16 cellular contexts compared by ENCODE assay signal in genomic region chr5:111589320-111589719, GRCh38.
A peak's percentile ranks its signal among the peaks of the same experiment; 100 is the strongest.
DNase-seq lines count a peak whose midpoint lies in the region; ATAC-seq and TF ChIP-seq lines count a peak whose summit lies in the region.
"Had no signal": no experiment of that assay in that cellular context is flagged by ENCODE, and none has a peak within 500 bp of the region (broad histone marks: within the 10 kb centered on the region; RNA-seq: fewer than 3 reads in every experiment).

No MANE protein-coding gene starts in this region.

- H3K27me3 ChIP-seq in right atrium auricular region: no peaks in the 10 kb centered on the region
- H3K27me3 ChIP-seq: BLaER1 had no signal

- no peak overlapping the region for H3K27ac ChIP-seq in right atrium auricular region
- H3K27ac ChIP-seq: BLaER1, C4-2B had no signal

- DNase-seq in left ventricle myocardium superior (no peak), right atrium auricular region (ENCODE audit: low spot score) (no peak), fibroblast of the aortic adventitia (ENCODE audit: low read depth) (peak; percentile 41), HPDE6-E6E7 (ENCODE audit: extremely low spot score) (no peak)
- DNase-seq: Caco-2; CD4-positive, CD25-positive, alpha-beta regulatory T cell; CD8-positive, alpha-beta T cell; DMS153; DND-41; GOT3; HFFc6 had no signal

- intact Hi-C loops in left ventricle myocardium superior (cut with micrococcal nuclease): no loop called here

- TF ChIP-seq POLR2A in GM18505 (IDR thresholded peaks at IDR 0.05; ENCODE audit: borderline replicate concordance, extremely low read depth, insufficient read depth, insufficient read length): no peak

- no peak for TF ChIP-seq CTCF in right atrium auricular region (IDR thresholded peaks at IDR 0.05)
- no peak for TF ChIP-seq CTCF in fibroblast of the aortic adventitia (IDR thresholded peaks at IDR 0.05; ENCODE audit: insufficient read depth, low read length)

- ATAC-seq in left ventricle myocardium superior: peak; percentile 39
- no peak for ATAC-seq in SK-N-SH treated with all-trans-retinoic acid at 6 μM for 48 hours
- ATAC-seq in GM18505 (IDR thresholded peaks at IDR 0.05; ENCODE audit: unreplicated experiment): no peak
- ATAC-seq: CD8-positive, alpha-beta T cell had no signal

- no peaks in the 10 kb centered on the region for H3K36me3 ChIP-seq in right atrium auricular region
- H3K36me3 ChIP-seq: BLaER1, HAP-1 had no signal

- H3K4me1 ChIP-seq in right atrium auricular region: no peaks in the 10 kb centered on the region
- H3K4me1 ChIP-seq: BLaER1, HAP-1 had no signal

- H3K9me3 ChIP-seq in right atrium auricular region: no peaks in the 10 kb centered on the region
- H3K9me3 ChIP-seq: BLaER1, Caco-2, HAP-1 had no signal

- H3K4me3 ChIP-seq in right atrium auricular region (no peak overlapping the region), fibroblast of the aortic adventitia (ENCODE audit: low read depth, low read length) (no peak overlapping the region)
- H3K4me3 ChIP-seq: BLaER1, HAP-1 had no signal

TF ChIP-seq in SK-N-SH treated with all-trans-retinoic acid at 6 μM for 48 hours, 23 proteins besides CTCF, POLR2A, EP300 and RAD21:
- TF ChIP-seq PATZ1 (CRISPR knock-in tag; IDR thresholded peaks at IDR 0.05; ENCODE audit: borderline replicate concordance): no peak
- TF ChIP-seq ARNTL (CRISPR knock-in tag; IDR thresholded peaks at IDR 0.05; ENCODE audit: borderline replicate concordance, low read depth): no peak
- no peak for TF ChIP-seq GLIS3 (CRISPR knock-in tag; IDR thresholded peaks at IDR 0.05)
- peak; percentile 51; the same call in 1 of the 2 replicates for TF ChIP-seq TCF4 (CRISPR knock-in tag; IDR thresholded peaks at IDR 0.05; ENCODE audit: borderline replicate concordance)
- peak; percentile 78 for TF ChIP-seq ISL1 (CRISPR knock-in tag; IDR thresholded peaks at IDR 0.05)
- TF ChIP-seq ZC3H10 (CRISPR knock-in tag; IDR thresholded peaks at IDR 0.05): no peak
